In genomic region chr2:240604291-240604938, GRCh38 we compare ENCODE assay signal across 9 cellular contexts. TPM values are rescaled to one million over a fixed set of nuclear protein-coding genes. Genes with fewer than 3 reads are reported as not detected.
DNase-seq lines count a peak whose midpoint lies in the region; ATAC-seq, FAIRE-seq and TF ChIP-seq lines count a peak whose summit lies in the region.
"Had no signal": no experiment of that assay in that cellular context is flagged by ENCODE, and none has a peak within 500 bp of the region (broad histone marks: within the 10 kb centered on the region; RNA-seq: fewer than 3 reads in every experiment).

No MANE protein-coding gene starts in this region.

- TF ChIP-seq POLR2A in H1 (IDR thresholded peaks at IDR 0.05; ENCODE audit: control extremely low read depth in 1 of 2, low read depth in 2 of 2, low read length in 2 of 2): no peak
- no peak for TF ChIP-seq POLR2A in uterus (IDR thresholded peaks at IDR 0.05)

- H2BK20ac ChIP-seq in H1 (ENCODE audit: low read length): no peak overlapping the region

- no peak overlapping the region for H2AK5ac ChIP-seq in H1 (ENCODE audit: low read depth, low read length)

- H3K4me2 ChIP-seq in PC-9: peak overlapping the region; percentile 29; the same call in 1 of the 2 replicates
- H3K4me2 ChIP-seq in H1 (ENCODE audit: insufficient read depth in 1 of 2, low read depth in 2 of 2, low read length in 2 of 2): no peak overlapping the region

- H3K79me2 ChIP-seq in PC-9 (ENCODE audit: low read depth) (no peaks in the 10 kb centered on the region), H1 (ENCODE audit: control insufficient read depth in 1 of 2, insufficient read depth in 2 of 2, low read length in 2 of 2) (no peaks in the 10 kb centered on the region)

- H2BK12ac ChIP-seq in H1 (ENCODE audit: low read depth, low read length): no peak overlapping the region

- peaks cover 1% of the 10 kb centered on the region for H3K4me1 Mint-ChIP-seq in activated naive CD8-positive, alpha-beta T cell treated with anti-CD3 and anti-CD28 coated beads, Interleukin-2, amount 10 ng/mL, durations not matched to agents 7 days and 5 days
- peaks cover 6% of the 10 kb centered on the region for H3K4me1 Mint-ChIP-seq in activated naive CD8-positive, alpha-beta T cell treated with anti-CD3 and anti-CD28 coated beads for 36 hours
- H3K4me1 Mint-ChIP-seq in CD8-positive, alpha-beta T cell (ENCODE audit: low read depth): no peaks in the 10 kb centered on the region

- H3K4me3 ChIP-seq in PC-9: no peak overlapping the region
- H3K4me3 ChIP-seq in H1 (ENCODE audit: extremely low read depth in 1 of 4, insufficient read depth in 2 of 4, low read depth in 3 of 4, low read length in 4 of 4): no peak overlapping the region
- no peak overlapping the region for H3K4me3 ChIP-seq in lung
- no peak overlapping the region for H3K4me3 ChIP-seq in uterus
- H3K4me3 ChIP-seq in CD8-positive, alpha-beta T cell (ENCODE audit: low read depth, low read length): no peak overlapping the region

- H3K27ac ChIP-seq in PC-9 (no peak overlapping the region), H1 (ENCODE audit: low read depth, low read length) (no peak overlapping the region), lung (ENCODE audit: low read depth in 1 of 2, low read length in 1 of 2) (no peak overlapping the region), uterus (no peak overlapping the region)
- H3K27ac ChIP-seq in CD8-positive, alpha-beta T cell (ENCODE audit: low read depth, low read length): no peak overlapping the region

- no peaks in the 10 kb centered on the region for H3K23me2 ChIP-seq in H1 (ENCODE audit: low read depth, low read length)

- BruUV-seq in PC-9 (replicated peaks; lab: Mats Ljungman, UMichigan): no TSS peak

- H3K9me3 ChIP-seq in PC-9 (ENCODE audit: insufficient read depth, low read depth): no peaks in the 10 kb centered on the region
- no peaks in the 10 kb centered on the region for H3K9me3 ChIP-seq in H1 (ENCODE audit: insufficient read depth in 2 of 2, low read depth in 1 of 2, low read length in 1 of 2)
- H3K9me3 ChIP-seq in lung (ENCODE audit: control insufficient read depth in 2 of 2, insufficient read depth in 1 of 2, low read length in 1 of 2): no peaks in the 10 kb centered on the region
- H3K9me3 ChIP-seq in uterus: no peaks in the 10 kb centered on the region
- no peaks in the 10 kb centered on the region for H3K9me3 ChIP-seq in CD8-positive, alpha-beta T cell (ENCODE audit: low read length)

- DNase-seq in activated naive CD8-positive, alpha-beta T cell treated with anti-CD3 and anti-CD28 coated beads, Interleukin-2, amount 10 ng/mL, durations not matched to agents 7 days and 5 days: peak; percentile 26
- no peak for DNase-seq in activated naive CD8-positive, alpha-beta T cell treated with anti-CD3 and anti-CD28 coated beads for 36 hours
- DNase-seq in PC-9 (peak; percentile 78 to 88), H1 (ENCODE audit: low read depth in 1 of 2, low spot score in 2 of 2) (peak in 1 of 2 experiments; percentile 27), lung (ENCODE audit: low spot score) (peak; percentile 85), uterus (peak; percentile 53 to 65)
- DNase-seq in CD8-positive, alpha-beta T cell: no peak

- peak overlapping the region; percentile 45; the same call in 1 of the 2 replicates for H4K8ac ChIP-seq in H1 (ENCODE audit: extremely low read depth, insufficient read depth, low read length)

- no peak overlapping the region for H3K18ac ChIP-seq in H1 (ENCODE audit: extremely low read depth, low read length)

- no peaks in the 10 kb centered on the region for H3K9me2 ChIP-seq in PC-9 (ENCODE audit: insufficient read depth)

- no peak overlapping the region for H4K91ac ChIP-seq in H1 (replicated peaks; ENCODE audit: insufficient read length, low read length)

- H3K27me3 ChIP-seq in PC-9 (ENCODE audit: insufficient read depth, low read depth) (no peaks in the 10 kb centered on the region), H1 (replicated peaks in 1 of 4; ENCODE audit: control insufficient read depth in 3 of 4, extremely low read depth in 1 of 4, insufficient read depth in 3 of 4, low read length in 3 of 4) (0 out of 7 replicates have a peak, but pooled peaks cover 0 to 2% (median 0%) of the 10 kb centered on the region in 4 experiments), lung (ENCODE audit: control insufficient read depth, insufficient read depth) (no peaks in the 10 kb centered on the region), uterus (no peaks in the 10 kb centered on the region)
- no peaks in the 10 kb centered on the region for H3K27me3 ChIP-seq in CD8-positive, alpha-beta T cell (ENCODE audit: insufficient read depth, low read length)

- no peak overlapping the region for H3K9ac ChIP-seq in H1 (replicated peaks in 1 of 4; ENCODE audit: extremely low read depth in 1 of 4, low read depth in 3 of 4, low read length in 3 of 4)

- H3K4me1 ChIP-seq in PC-9 (replicated peaks; ENCODE audit: insufficient read depth) (no peaks in the 10 kb centered on the region), H1 (replicated peaks in 1 of 4; ENCODE audit: control insufficient read depth in 3 of 4, insufficient read depth in 4 of 4, low read length in 3 of 4) (no peaks in the 10 kb centered on the region), lung (ENCODE audit: control insufficient read depth in 2 of 2, insufficient read depth in 2 of 2, low read length in 2 of 2) (peaks cover 0 to 7% of the 10 kb centered on the region in 2 donors), uterus (no peaks in the 10 kb centered on the region)
- H3K4me1 ChIP-seq in CD8-positive, alpha-beta T cell (ENCODE audit: insufficient read depth, low read length): no peaks in the 10 kb centered on the region

- H3K27me3 Mint-ChIP-seq in activated naive CD8-positive, alpha-beta T cell treated with anti-CD3 and anti-CD28 coated beads, Interleukin-2, amount 10 ng/mL, durations not matched to agents 7 days and 5 days: no peaks in the 10 kb centered on the region
- no peaks in the 10 kb centered on the region for H3K27me3 Mint-ChIP-seq in activated naive CD8-positive, alpha-beta T cell treated with anti-CD3 and anti-CD28 coated beads for 36 hours
- H3K27me3 Mint-ChIP-seq in CD8-positive, alpha-beta T cell (ENCODE audit: low read depth): no peaks in the 10 kb centered on the region
- H3K27me3 Mint-ChIP-seq: activated naive CD8-positive, alpha-beta T cell had no signal

- H3K36me3 Mint-ChIP-seq in activated naive CD8-positive, alpha-beta T cell treated with anti-CD3 and anti-CD28 coated beads, Interleukin-2, amount 10 ng/mL, durations not matched to agents 7 days and 5 days: no peaks in the 10 kb centered on the region
- no peaks in the 10 kb centered on the region for H3K36me3 Mint-ChIP-seq in activated naive CD8-positive, alpha-beta T cell treated with anti-CD3 and anti-CD28 coated beads for 36 hours
- H3K36me3 Mint-ChIP-seq in CD8-positive, alpha-beta T cell: peaks cover 15% of the 10 kb centered on the region
- H3K36me3 Mint-ChIP-seq: activated naive CD8-positive, alpha-beta T cell had no signal

- 75% methylated on average over 10 of the region's 11 CpGs; no CpG with 5 or more reads in 1 of the 2 experiments for WGBS in H1 (ENCODE audit: extremely low coverage in 1 of 2, insufficient coverage in 1 of 2, insufficient read length in 1 of 2, insufficient replicate concordance in 2 of 2, low coverage in 1 of 2, low lambda C conversion rate in 2 of 2, missing lambda C conversion rate in 1 of 2), 2 experiments
- WGBS in lung, 2 donors: 33 to 50% methylated on average over 11 of the region's 11 CpGs

- no peaks in the 10 kb centered on the region for H3K79me1 ChIP-seq in H1 (ENCODE audit: low read depth, low read length)

- TF ChIP-seq EP300 in H1 (IDR thresholded peaks at IDR 0.05; ENCODE audit: borderline replicate concordance in 1 of 2, low read depth in 2 of 2, low read length in 2 of 2): no peak

- H3K9me3 Mint-ChIP-seq in activated naive CD8-positive, alpha-beta T cell treated with anti-CD3 and anti-CD28 coated beads, Interleukin-2, amount 10 ng/mL, durations not matched to agents 7 days and 5 days: no peaks in the 10 kb centered on the region
- no peaks in the 10 kb centered on the region for H3K9me3 Mint-ChIP-seq in activated naive CD8-positive, alpha-beta T cell treated with anti-CD3 and anti-CD28 coated beads for 36 hours
- H3K9me3 Mint-ChIP-seq in CD8-positive, alpha-beta T cell: no peaks in the 10 kb centered on the region

- intact Hi-C loops in PC-9 (cut with micrococcal nuclease; ENCODE audit: unreplicated experiment) (no loop called here), uterus (cut with DNase I; ENCODE audit: low total_unique reads) (no loop called here)
- intact Hi-C loops in CD8-positive, alpha-beta T cell (cut with DNase I, micrococcal nuclease): no loop called here

- no peak overlapping the region for H3K23ac ChIP-seq in H1 (ENCODE audit: insufficient read length)

- no peak for FAIRE-seq in H1 (lab: Jason Lieb, UNC)

- ATAC-seq in activated naive CD8-positive, alpha-beta T cell treated with anti-CD3 and anti-CD28 coated beads, Interleukin-2, amount 10 ng/mL, durations not matched to agents 7 days and 5 days (ENCODE audit: low read depth): no peak
- ATAC-seq in lung (ENCODE audit: insufficient read depth, low FRiP score): peak; percentile 68
- ATAC-seq in HG02642 (IDR thresholded peaks at IDR 0.05; ENCODE audit: poor library complexity, unreplicated experiment): no peak
- no peak for ATAC-seq in CD8-positive, alpha-beta T cell

- no peak overlapping the region for H4K5ac ChIP-seq in H1 (ENCODE audit: insufficient read length, low read depth, low read length)

- H3K14ac ChIP-seq in H1 (ENCODE audit: insufficient read length): no peak overlapping the region

- H2BK120ac ChIP-seq in H1 (replicated peaks; ENCODE audit: low read depth, low read length): no peak overlapping the region

- TF ChIP-seq CTCF in PC-9 (conservative IDR thresholded peaks at IDR 0.05) (peak; percentile 79), H1 (IDR thresholded peaks at IDR 0.05; ENCODE audit: control extremely low read depth in 1 of 3, insufficient read depth in 1 of 3, low read depth in 1 of 3, low read length in 3 of 3) (peak in 2 of 3 experiments; percentile 66 to 85; a peak in 3 of 4 replicates), lung (IDR thresholded peaks at IDR 0.05; ENCODE audit: control extremely low read depth, extremely low read depth) (peak; percentile 39), uterus (IDR thresholded peaks at IDR 0.05) (peak in 3 of 4 experiments; percentile 30 to 42 (median 39))
- TF ChIP-seq CTCF in CD8-positive, alpha-beta T cell (IDR thresholded peaks at IDR 0.05): no peak

- CTCF ChIA-PET in PC-9 (lab: Charles Lee) (interaction anchor here (0.7 to 1.1 kb wide), 4 partner anchors 17 to 39 kb away, joined by 3 to 7 read pairs (median 5); partner anchors contain the start of gene CAPN10), H1 (lab: Charles Lee; ENCODE audit: partially characterized antibody) (interaction anchor here (0.8 to 3.2 kb wide), 11 partner anchors 9 to 81 kb away, joined by 3 to 17 read pairs (median 3); partner anchors contain the start of gene CAPN10)
- CTCF ChIA-PET in CD8-positive, alpha-beta T cell (lab: Charles Lee): no interaction called here

- peak; percentile 42 to 56; a peak in 3 of 4 replicates for TF ChIP-seq RAD21 in H1 (IDR thresholded peaks at IDR 0.05 in 1 of 2, conservative IDR thresholded peaks at IDR 0.05 in 1 of 2; ENCODE audit: low read depth in 2 of 2, low read length in 2 of 2)

- H2AFZ ChIP-seq in PC-9 (no peak overlapping the region), H1 (ENCODE audit: low read length) (peak overlapping the region; percentile 42; the same call in 1 of the 2 replicates)

- H2BK5ac ChIP-seq in H1 (ENCODE audit: low read depth, low read length): no peak overlapping the region

- no peaks in the 10 kb centered on the region for H3K36me3 ChIP-seq in PC-9 (ENCODE audit: low read depth)
- no peaks in the 10 kb centered on the region; a peak in 2 of 8 replicates for H3K36me3 ChIP-seq in H1 (ENCODE audit: control insufficient read depth in 2 of 4, insufficient read depth in 4 of 4, low read length in 3 of 4)
- peaks cover 0 to 3% of the 10 kb centered on the region in 2 donors for H3K36me3 ChIP-seq in lung (ENCODE audit: control insufficient read depth in 2 of 2, insufficient read depth in 2 of 2, low read length in 2 of 2)
- H3K36me3 ChIP-seq in uterus: no peaks in the 10 kb centered on the region
- no peaks in the 10 kb centered on the region for H3K36me3 ChIP-seq in CD8-positive, alpha-beta T cell (ENCODE audit: insufficient read depth, low read length)

- no peak overlapping the region for H3K4ac ChIP-seq in H1 (replicated peaks; ENCODE audit: insufficient read length, low read depth, low read length)

- H3K27ac Mint-ChIP-seq in activated naive CD8-positive, alpha-beta T cell treated with anti-CD3 and anti-CD28 coated beads, Interleukin-2, amount 10 ng/mL, durations not matched to agents 7 days and 5 days: no peak overlapping the region
- no peak overlapping the region for H3K27ac Mint-ChIP-seq in activated naive CD8-positive, alpha-beta T cell treated with anti-CD3 and anti-CD28 coated beads for 36 hours
- no peak overlapping the region for H3K27ac Mint-ChIP-seq in CD8-positive, alpha-beta T cell
- H3K27ac Mint-ChIP-seq: activated naive CD8-positive, alpha-beta T cell had no signal

- no peak overlapping the region for H3K56ac ChIP-seq in H1 (replicated peaks; ENCODE audit: insufficient read length, low read depth, low read length)

- H4K20me1 ChIP-seq in PC-9 (ENCODE audit: insufficient read depth) (no peaks in the 10 kb centered on the region), H1 (replicated peaks in 1 of 2; ENCODE audit: control insufficient read depth in 1 of 2, insufficient read depth in 2 of 2, low read length in 2 of 2) (peaks cover 0 to 4% of the 10 kb centered on the region in 2 experiments)

- H2BK15ac ChIP-seq in H1 (ENCODE audit: low read length): no peak overlapping the region

- no peaks in the 10 kb centered on the region for H3F3A ChIP-seq in PC-9 (ENCODE audit: insufficient read depth, low read depth)

- POLR2A ChIA-PET in activated naive CD8-positive, alpha-beta T cell treated with anti-CD3 and anti-CD28 coated beads, Interleukin-2, amount 10 ng/mL, durations not matched to agents 7 days and 5 days (lab: Charles Lee): interaction anchor here (0.8 kb wide), 1 partner anchor 16 kb away, joined by 3 read pairs; no protein-coding TSS in a partner anchor
- POLR2A ChIA-PET in PC-9 (lab: Charles Lee; ENCODE audit: unreplicated experiment): interaction anchor here (0.6 to 0.7 kb wide), 2 partner anchors 98 to 169 kb away, joined by 4 to 6 read pairs; no protein-coding TSS in a partner anchor
- POLR2A ChIA-PET in H1 (lab: Charles Lee; ENCODE audit: partially characterized antibody): no interaction called here
- POLR2A ChIA-PET in CD8-positive, alpha-beta T cell (lab: Charles Lee): no interaction called here

- H3K4me3 Mint-ChIP-seq in activated naive CD8-positive, alpha-beta T cell treated with anti-CD3 and anti-CD28 coated beads, Interleukin-2, amount 10 ng/mL, durations not matched to agents 7 days and 5 days: no peak overlapping the region
- no peak overlapping the region for H3K4me3 Mint-ChIP-seq in activated naive CD8-positive, alpha-beta T cell treated with anti-CD3 and anti-CD28 coated beads for 36 hours
- H3K4me3 Mint-ChIP-seq in CD8-positive, alpha-beta T cell: no peak overlapping the region
- H3K4me3 Mint-ChIP-seq: activated naive CD8-positive, alpha-beta T cell had no signal

RNA-seq across cellular contexts. Expression of gene CAPN10, which starts 17.9 kb away (rescaled TPM):
- 10 to 100 TPM; 72.3 to 74.2 TPM for total RNA-seq in activated naive CD8-positive, alpha-beta T cell treated with anti-CD3 and anti-CD28 coated beads, Interleukin-2, amount 10 ng/mL, durations not matched to agents 7 days and 5 days
- total RNA-seq in activated naive CD8-positive, alpha-beta T cell treated with anti-CD3 and anti-CD28 coated beads for 36 hours: 10 to 100 TPM; 30.1 to 32.3 TPM
- 49.8 and 70.3 TPM in 2 replicates for total RNA-seq in PC-9 (2021)
- 39.8 and 40.7 TPM in 2 replicates for total RNA-seq in H1 (2021; fragmentation: NEBNext Ultra II Directional; extraction: Animal tissue kit (Norgen Biotek cat#: 25700))
- polyA plus RNA-seq in H1 (2011; rRNA removed): 30.7 and 44.5 TPM in 2 replicates
- polyA plus RNA-seq in H1 (2011; cell fraction: cytosol; rRNA removed): 44.8 TPM
- polyA plus RNA-seq in H1 (2011; cell fraction: nucleus; rRNA removed): 302 TPM
- 32.9 to 47.0 TPM (median 38.8 TPM) in 4 replicates for polyA plus RNA-seq in H1 (2012, experiment 1 of 2)
- polyA plus RNA-seq in H1 (2012, experiment 2 of 2): 20.9 TPM
- 23.2 TPM for polyA plus RNA-seq in H1 (2013, experiment 1 of 2)
- polyA plus RNA-seq in H1 (2013, experiment 2 of 2): 19.7 TPM
- polyA minus RNA-seq in H1 (2011; rRNA and poly(A)+ RNA removed): 12.4 and 12.5 TPM in 2 replicates
- 21.1 TPM for polyA minus RNA-seq in H1 (2011; cell fraction: cytosol; rRNA and poly(A)+ RNA removed)
- polyA minus RNA-seq in H1 (2011; cell fraction: nucleus; rRNA and poly(A)+ RNA removed): 62.2 TPM
- total RNA-seq in lung: 10 to 100 TPM; 28.2 to 42.9 TPM
- polyA plus RNA-seq in lung: 10 to 100 TPM; 28.3 to 38.7 TPM
- 10 to 100 TPM in 3 of 4 donors, 1 to 10 TPM in 1; 2.8 to 39.6 (median 21.6) TPM for total RNA-seq in uterus
- total RNA-seq in CD8-positive, alpha-beta T cell: 10 to 100 TPM; 65.9 to 68.9 TPM

RNA-seq across cellular contexts. Expression of gene GPR35, which starts 20.9 kb away (rescaled TPM):
- total RNA-seq in activated naive CD8-positive, alpha-beta T cell treated with anti-CD3 and anti-CD28 coated beads, Interleukin-2, amount 10 ng/mL, durations not matched to agents 7 days and 5 days: 10 to 100 TPM; 19.2 to 19.3 TPM
- 1 to 10 TPM; 7.6 to 7.8 TPM for total RNA-seq in activated naive CD8-positive, alpha-beta T cell treated with anti-CD3 and anti-CD28 coated beads for 36 hours
- 1.1 and 2.5 TPM in 2 replicates for total RNA-seq in PC-9 (2021)
- total RNA-seq in H1 (2021; fragmentation: NEBNext Ultra II Directional; extraction: Animal tissue kit (Norgen Biotek cat#: 25700)): 0.29 TPM in 1 of 2 replicates, not detected in the other
- 0.47 and 0.67 TPM in 2 replicates for polyA plus RNA-seq in H1 (2011; rRNA removed)
- polyA plus RNA-seq in H1 (2011; cell fraction: cytosol; rRNA removed): 0.70 TPM
- polyA plus RNA-seq in H1 (2011; cell fraction: nucleus; rRNA removed): 2.6 TPM
- polyA plus RNA-seq in H1 (2012, experiment 1 of 2): 0.23 to 0.51 TPM (median 0.37 TPM) in 4 replicates
- polyA plus RNA-seq in H1 (2012, experiment 2 of 2): 0.29 TPM
- polyA plus RNA-seq in H1 (2013, experiment 1 of 2): 0.24 TPM
- polyA plus RNA-seq in H1 (2013, experiment 2 of 2): 0.13 TPM
- not detected in 2 replicates for polyA minus RNA-seq in H1 (2011; rRNA and poly(A)+ RNA removed)
- polyA minus RNA-seq in H1 (2011; cell fraction: cytosol; rRNA and poly(A)+ RNA removed): not detected
- polyA minus RNA-seq in H1 (2011; cell fraction: nucleus; rRNA and poly(A)+ RNA removed): 0.30 TPM
- total RNA-seq in lung: 1 to 10 TPM; 2.3 to 4.4 TPM
- 10 to 100 TPM in 1 of 2 donors, 1 to 10 TPM in 1; 3.9 to 10.3 TPM for polyA plus RNA-seq in lung
- total RNA-seq in uterus: 1 to 10 TPM in 2 of 4 donors, under 1 TPM in 1, not detected in 1; 0.51 to 7.9 (median 1.7) TPM
- 10 to 100 TPM; 17.5 to 18.7 TPM for total RNA-seq in CD8-positive, alpha-beta T cell

RNA-seq across cellular contexts. Expression of gene RNPEPL1, which starts 36.1 kb away (rescaled TPM):
- total RNA-seq in activated naive CD8-positive, alpha-beta T cell treated with anti-CD3 and anti-CD28 coated beads, Interleukin-2, amount 10 ng/mL, durations not matched to agents 7 days and 5 days: 100 to 1,000 TPM; 124 TPM
- 10 to 100 TPM; 33.8 to 37.2 TPM for total RNA-seq in activated naive CD8-positive, alpha-beta T cell treated with anti-CD3 and anti-CD28 coated beads for 36 hours
- total RNA-seq in PC-9 (2021): 101 and 125 TPM in 2 replicates
- 11.3 and 11.7 TPM in 2 replicates for total RNA-seq in H1 (2021; fragmentation: NEBNext Ultra II Directional; extraction: Animal tissue kit (Norgen Biotek cat#: 25700))
- 9.0 and 13.5 TPM in 2 replicates for polyA plus RNA-seq in H1 (2011; rRNA removed)
- 7.2 TPM for polyA plus RNA-seq in H1 (2011; cell fraction: cytosol; rRNA removed)
- 23.2 TPM for polyA plus RNA-seq in H1 (2011; cell fraction: nucleus; rRNA removed)
- 7.1 to 11.6 TPM (median 11.6 TPM) in 4 replicates for polyA plus RNA-seq in H1 (2012, experiment 1 of 2)
- 12.3 TPM for polyA plus RNA-seq in H1 (2012, experiment 2 of 2)
- polyA plus RNA-seq in H1 (2013, experiment 1 of 2): 7.8 TPM
- 8.7 TPM for polyA plus RNA-seq in H1 (2013, experiment 2 of 2)
- polyA minus RNA-seq in H1 (2011; rRNA and poly(A)+ RNA removed): 3.0 and 3.4 TPM in 2 replicates
- polyA minus RNA-seq in H1 (2011; cell fraction: cytosol; rRNA and poly(A)+ RNA removed): 11.2 TPM
- 10.5 TPM for polyA minus RNA-seq in H1 (2011; cell fraction: nucleus; rRNA and poly(A)+ RNA removed)
- total RNA-seq in lung: 10 to 100 TPM; 24.5 to 94.8 TPM
- polyA plus RNA-seq in lung: 100 to 1,000 TPM in 1 of 2 donors, 10 to 100 TPM in 1; 81.6 to 235 TPM
- 10 to 100 TPM in 2 of 4 donors, 1 to 10 TPM in 2; 7.2 to 38.7 (median 14.4) TPM for total RNA-seq in uterus
- total RNA-seq in CD8-positive, alpha-beta T cell: 10 to 100 TPM; 73.3 to 75.0 TPM

RNA-seq across cellular contexts. Expression of gene DUSP28, which starts 44.3 kb away (rescaled TPM):
- total RNA-seq in activated naive CD8-positive, alpha-beta T cell treated with anti-CD3 and anti-CD28 coated beads, Interleukin-2, amount 10 ng/mL, durations not matched to agents 7 days and 5 days: 10 to 100 TPM; 12.3 to 13.8 TPM
- total RNA-seq in activated naive CD8-positive, alpha-beta T cell treated with anti-CD3 and anti-CD28 coated beads for 36 hours: 1 to 10 TPM; 6.7 to 6.9 TPM
- total RNA-seq in PC-9 (2021): 10.9 and 11.5 TPM in 2 replicates
- total RNA-seq in H1 (2021; fragmentation: NEBNext Ultra II Directional; extraction: Animal tissue kit (Norgen Biotek cat#: 25700)): 1.3 and 2.1 TPM in 2 replicates
- polyA plus RNA-seq in H1 (2011; rRNA removed): 2.3 and 3.3 TPM in 2 replicates
- 2.8 TPM for polyA plus RNA-seq in H1 (2011; cell fraction: cytosol; rRNA removed)
- polyA plus RNA-seq in H1 (2011; cell fraction: nucleus; rRNA removed): 2.2 TPM
- 1.6 to 2.9 TPM (median 1.9 TPM) in 4 replicates for polyA plus RNA-seq in H1 (2012, experiment 1 of 2)
- polyA plus RNA-seq in H1 (2012, experiment 2 of 2): 2.8 TPM
- 1.5 TPM for polyA plus RNA-seq in H1 (2013, experiment 1 of 2)
- polyA plus RNA-seq in H1 (2013, experiment 2 of 2): 1.8 TPM
- 1.1 and 4.7 TPM in 2 replicates for polyA minus RNA-seq in H1 (2011; rRNA and poly(A)+ RNA removed)
- 0.88 TPM for polyA minus RNA-seq in H1 (2011; cell fraction: cytosol; rRNA and poly(A)+ RNA removed)
- polyA minus RNA-seq in H1 (2011; cell fraction: nucleus; rRNA and poly(A)+ RNA removed): 7.1 TPM
- total RNA-seq in lung: 1 to 10 TPM; 2.8 to 7.7 TPM
- polyA plus RNA-seq in lung: 1 to 10 TPM; 4.4 to 5.9 TPM
- total RNA-seq in uterus: 1 to 10 TPM in 3 of 4 donors, under 1 TPM in 1; 0.26 to 3.7 (median 2.6) TPM
- 10 to 100 TPM; 16.4 to 17.3 TPM for total RNA-seq in CD8-positive, alpha-beta T cell

RNA-seq across cellular contexts. Expression of gene ANKMY1, which starts 46.6 kb away (rescaled TPM):
- total RNA-seq in activated naive CD8-positive, alpha-beta T cell treated with anti-CD3 and anti-CD28 coated beads, Interleukin-2, amount 10 ng/mL, durations not matched to agents 7 days and 5 days: 10 to 100 TPM; 50.9 to 53.2 TPM
- 10 to 100 TPM; 13.3 to 15.9 TPM for total RNA-seq in activated naive CD8-positive, alpha-beta T cell treated with anti-CD3 and anti-CD28 coated beads for 36 hours
- total RNA-seq in PC-9 (2021) (85.7 and 94.8 TPM in 2 replicates), lung (10 to 100 TPM; 15.8 to 34.8 TPM), uterus (10 to 100 TPM; 13.3 to 40.8 (median 22.0) TPM)
- total RNA-seq in H1 (2021; fragmentation: NEBNext Ultra II Directional; extraction: Animal tissue kit (Norgen Biotek cat#: 25700)): 4.5 and 5.4 TPM in 2 replicates
- polyA plus RNA-seq in H1 (2011; rRNA removed) (4.8 and 6.4 TPM in 2 replicates), lung (10 to 100 TPM in 1 of 2 donors, 1 to 10 TPM in 1; 9.3 to 13.9 TPM)
- polyA plus RNA-seq in H1 (2011; cell fraction: cytosol; rRNA removed): 5.1 TPM
- 10.3 TPM for polyA plus RNA-seq in H1 (2011; cell fraction: nucleus; rRNA removed)
- 3.3 to 4.5 TPM (median 4.0 TPM) in 4 replicates for polyA plus RNA-seq in H1 (2012, experiment 1 of 2)
- polyA plus RNA-seq in H1 (2012, experiment 2 of 2): 4.1 TPM
- polyA plus RNA-seq in H1 (2013, experiment 1 of 2): 1.4 TPM
- 2.1 TPM for polyA plus RNA-seq in H1 (2013, experiment 2 of 2)
- 8.1 and 10.0 TPM in 2 replicates for polyA minus RNA-seq in H1 (2011; rRNA and poly(A)+ RNA removed)
- 3.9 TPM for polyA minus RNA-seq in H1 (2011; cell fraction: cytosol; rRNA and poly(A)+ RNA removed)
- polyA minus RNA-seq in H1 (2011; cell fraction: nucleus; rRNA and poly(A)+ RNA removed): 15.7 TPM
- 10 to 100 TPM; 23.4 to 23.9 TPM for total RNA-seq in CD8-positive, alpha-beta T cell

Comparison
In these comparisons a context has a peak if more than half of its experiments do, and no peak if none do; other contexts are left out.
1. DNase-seq: peak in activated naive CD8-positive, alpha-beta T cell treated with anti-CD3 and anti-CD28 coated beads, Interleukin-2, amount 10 ng/mL, durations not matched to agents 7 days and 5 days (single experiment), PC-9 (2 of 2), lung (single experiment) and uterus (2 of 2); none in activated naive CD8-positive, alpha-beta T cell treated with anti-CD3 and anti-CD28 coated beads for 36 hours (single experiment) and CD8-positive, alpha-beta T cell (0 of 7).
2. POLR2A ChIA-PET loops: an anchor here in activated naive CD8-positive, alpha-beta T cell treated with anti-CD3 and anti-CD28 coated beads, Interleukin-2, amount 10 ng/mL, durations not matched to agents 7 days and 5 days (0.8 kb wide) and PC-9 (0.6 to 0.7 kb wide); none called in H1 and CD8-positive, alpha-beta T cell.